13 cellular contexts compared by ENCODE assay signal in genomic region chr13:51833980-51834379, GRCh38. TPM values are rescaled to one million over a fixed set of nuclear protein-coding genes. Genes with fewer than 3 reads are reported as not detected.
A peak's percentile ranks its signal among the peaks of the same experiment; 100 is the strongest.
DNase-seq lines count a peak whose midpoint lies in the region; ATAC-seq and TF ChIP-seq lines count a peak whose summit lies in the region.
"Had no signal": no experiment of that assay in that cellular context is flagged by ENCODE, and none has a peak within 500 bp of the region (broad histone marks: within the 10 kb centered on the region; RNA-seq: fewer than 3 reads in every experiment).

No MANE protein-coding gene starts in this region.

- H3K23ac ChIP-seq in H9 (ENCODE audit: insufficient read length, low read depth, low read length): no peak overlapping the region

- H3K27me3 Mint-ChIP-seq in H9 (ENCODE audit: low read depth) (no peaks in the 10 kb centered on the region; the same call in 1 of the 2 replicates), T-helper 17 cell (no peaks in the 10 kb centered on the region), osteocyte (ENCODE audit: unreplicated experiment) (peaks cover 21% of the 10 kb centered on the region)

- ATAC-seq in left cardiac atrium: no peak
- no peak for ATAC-seq in T-helper 17 cell
- ATAC-seq: CD8-positive, alpha-beta T cell had no signal

- H3K27ac Mint-ChIP-seq in H9 (no peak overlapping the region), T-helper 17 cell (peak overlapping the region; percentile 32), osteocyte (ENCODE audit: unreplicated experiment) (no peak overlapping the region)
- H3K27ac Mint-ChIP-seq: B cell; CD14-positive monocyte; CD8-positive, alpha-beta T cell had no signal

- H4K5ac ChIP-seq in H9 (ENCODE audit: insufficient read length, low read depth, low read length): no peak overlapping the region

- H3K9ac ChIP-seq in H9 (ENCODE audit: extremely low read depth, insufficient read length, low read length): no peak overlapping the region

- DNase-seq in cardiac septum (ENCODE audit: low spot score): peak; percentile 41
- no peak for DNase-seq in left cardiac atrium
- DNase-seq in H9: peak; percentile 7
- DNase-seq in T-helper 17 cell: no peak
- peak; percentile 68 for DNase-seq in osteocyte (ENCODE audit: extremely low spot score, unreplicated experiment)
- DNase-seq in NCI-H146 (lab: John Stamatoyannopoulos, UW): no peak
- no peak for DNase-seq in COLO829 (ENCODE audit: low spot score)
- DNase-seq: Caco-2; CD8-positive, alpha-beta T cell; DMS53 had no signal

- no peak overlapping the region for H2BK120ac ChIP-seq in H9 (ENCODE audit: low read depth, low read length, poor library complexity, severe bottlenecking)

- no peak overlapping the region for H3K27ac ChIP-seq in H9 (ENCODE audit: insufficient read length, low read depth, low read length)

- H3K27me3 ChIP-seq in H9 (ENCODE audit: insufficient read depth, low read length): no peaks in the 10 kb centered on the region

- H3K4me3 Mint-ChIP-seq in H9 (no peak overlapping the region), T-helper 17 cell (no peak overlapping the region), osteocyte (ENCODE audit: unreplicated experiment) (no peak overlapping the region)
- H3K4me3 Mint-ChIP-seq: B cell; CD14-positive monocyte; CD8-positive, alpha-beta T cell had no signal

- no peak overlapping the region for H4K91ac ChIP-seq in H9 (ENCODE audit: insufficient read length, low read depth, low read length)

- H4K20me1 ChIP-seq in H9 (ENCODE audit: control insufficient read depth, insufficient read depth, insufficient read length): no peaks in the 10 kb centered on the region

- no peaks in the 10 kb centered on the region for H3K79me2 ChIP-seq in H9 (ENCODE audit: insufficient read depth, low read length)

- H3K4me2 ChIP-seq in H9 (ENCODE audit: insufficient read depth, insufficient read length, low read length): no peak overlapping the region

- H3K79me1 ChIP-seq in H9 (ENCODE audit: insufficient read depth, low read depth, low read length, poor library complexity, severe bottlenecking): no peaks in the 10 kb centered on the region

- H3K4ac ChIP-seq in H9 (ENCODE audit: low read depth, low read length): no peak overlapping the region

- H2BK12ac ChIP-seq in H9 (ENCODE audit: insufficient read length, low read depth, low read length): no peak overlapping the region

- WGBS in H9 (ENCODE audit: extremely low coverage, insufficient read length, low lambda C conversion rate): no CpG with 5 or more reads among the region's 10 CpGs

- TF ChIP-seq CTCF in H9 (conservative IDR thresholded peaks at IDR 0.05) (no peak), osteocyte (IDR thresholded peaks at IDR 0.05) (no peak)

- no peak overlapping the region for H3T11ph ChIP-seq in H9 (ENCODE audit: low read length)

- no peaks in the 10 kb centered on the region for H3K23me2 ChIP-seq in H9 (ENCODE audit: insufficient read length, low read depth, low read length, poor library complexity, severe bottlenecking)

- no peaks in the 10 kb centered on the region for H3K4me1 ChIP-seq in H9 (ENCODE audit: insufficient read depth, low read length)
- H3K4me1 ChIP-seq: Caco-2 had no signal

- H3K18ac ChIP-seq in H9 (ENCODE audit: insufficient read length, low read depth, low read length): no peak overlapping the region

- H2BK20ac ChIP-seq in H9 (ENCODE audit: low read depth, low read length, poor library complexity, severe bottlenecking): no peak overlapping the region

- H2BK15ac ChIP-seq in H9 (ENCODE audit: low read depth, low read length): no peak overlapping the region

- H3K9me3 ChIP-seq in H9 (ENCODE audit: control insufficient read depth, low read depth, low read length): no peaks in the 10 kb centered on the region
- no peaks in the 10 kb centered on the region for H3K9me3 ChIP-seq in T-helper 17 cell (ENCODE audit: control insufficient read depth, low read length, poor library complexity, severe bottlenecking)
- H3K9me3 ChIP-seq: Caco-2 had no signal

- intact Hi-C loops in cardiac septum (cut with DNase I) (no loop called here), left cardiac atrium (cut with DNase I) (no loop called here)

- no peak overlapping the region for H3K14ac ChIP-seq in H9 (ENCODE audit: insufficient read depth, low read length)

- no peak overlapping the region for H2BK5ac ChIP-seq in H9 (ENCODE audit: insufficient read length, low read length)

- no peak overlapping the region for H3K56ac ChIP-seq in H9 (ENCODE audit: insufficient read length, low read depth, low read length)

- peaks cover 9 to 12% of the 10 kb centered on the region in 2 experiments for H3K4me1 Mint-ChIP-seq in H9
- peaks cover 25% of the 10 kb centered on the region for H3K4me1 Mint-ChIP-seq in T-helper 17 cell
- peaks cover 7% of the 10 kb centered on the region for H3K4me1 Mint-ChIP-seq in osteocyte (ENCODE audit: unreplicated experiment)

- H2AFZ ChIP-seq in H9 (ENCODE audit: low read length): no peak overlapping the region

- H3K9me3 Mint-ChIP-seq in H9 (no peaks in the 10 kb centered on the region), osteocyte (ENCODE audit: unreplicated experiment) (no peaks in the 10 kb centered on the region)
- H3K9me3 Mint-ChIP-seq: CD14-positive monocyte; CD8-positive, alpha-beta T cell had no signal

- H4K8ac ChIP-seq in H9 (replicated peaks; ENCODE audit: insufficient read length, low read depth, low read length): no peak overlapping the region

- H2AK5ac ChIP-seq in H9 (ENCODE audit: insufficient read length, low read length): no peak overlapping the region

- H3K36me3 Mint-ChIP-seq in H9 (ENCODE audit: insufficient read depth in 1 of 3, low read depth in 3 of 3) (no peaks in the 10 kb centered on the region), T-helper 17 cell (ENCODE audit: low read depth) (no peaks in the 10 kb centered on the region), osteocyte (ENCODE audit: unreplicated experiment) (no peaks in the 10 kb centered on the region)
- H3K36me3 Mint-ChIP-seq: CD14-positive monocyte; CD8-positive, alpha-beta T cell had no signal

RNA-seq across cellular contexts. Expression of gene TMEM272, which starts 11.0 kb away (rescaled TPM):
- 1.7 TPM for total RNA-seq in cardiac septum
- 1 to 10 TPM in 1 of 2 donors, under 1 TPM in 1; 0.68 to 1.4 TPM for total RNA-seq in left cardiac atrium
- not detected in 2 replicates for total RNA-seq in H9 (2021)
- total RNA-seq in T-helper 17 cell: 1 to 10 TPM; 1.3 to 1.7 TPM
- not detected in 2 replicates for total RNA-seq in osteocyte
- total RNA-seq: B cell, Daoy had no signal

RNA-seq across cellular contexts. Expression of gene CCDC70, which starts 27.8 kb away (rescaled TPM):
- total RNA-seq in cardiac septum (not detected), left cardiac atrium (not detected), H9 (2021) (not detected in 2 replicates), T-helper 17 cell (not detected), osteocyte (not detected in 2 replicates)
- total RNA-seq: B cell; Caco-2; CD8-positive, alpha-beta T cell; Daoy had no signal

RNA-seq across cellular contexts. Expression of gene DHRS12, which starts 30.0 kb away (rescaled TPM):
- total RNA-seq in cardiac septum (9.8 TPM), left cardiac atrium (10 to 100 TPM in 1 of 2 donors, 1 to 10 TPM in 1; 9.1 to 13.3 TPM), H9 (2021) (8.8 and 11.1 TPM in 2 replicates), T-helper 17 cell (10 to 100 TPM; 18.1 to 23.1 TPM), osteocyte (9.2 and 9.3 TPM in 2 replicates)
- total RNA-seq: Daoy had no signal

Comparison
In these comparisons a context has a peak if more than half of its experiments do, and no peak if none do; other contexts are left out.
1. DNase-seq: peak in cardiac septum (single experiment), H9 (single experiment) and osteocyte (single experiment); none in left cardiac atrium (single experiment), T-helper 17 cell (0 of 3), NCI-H146 (single experiment) and COLO829 (single experiment).